1 cellular context compared by ENCODE assay signal in the genomic region with DNA sequence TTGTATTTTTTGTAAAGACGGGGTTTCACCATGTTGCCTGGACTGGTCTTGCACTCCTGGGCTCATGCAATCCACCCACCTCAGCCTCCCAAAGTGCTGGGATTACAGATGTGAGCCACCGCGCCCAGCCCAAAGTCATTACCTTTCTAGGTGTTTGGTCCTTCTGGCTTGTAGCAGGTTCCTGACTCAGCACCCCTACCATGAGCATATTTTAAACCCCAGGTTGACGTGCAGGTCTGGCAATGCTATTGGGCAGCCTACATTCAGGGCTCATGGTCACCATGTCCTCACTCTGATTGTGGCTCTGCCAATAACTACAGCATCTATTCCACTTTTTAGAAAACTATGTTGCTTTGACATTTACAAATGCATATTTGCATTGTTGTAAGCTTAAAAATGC.
TF ChIP-seq lines count a peak whose summit lies in the region.

No MANE protein-coding gene starts in this region.

TF ChIP-seq in IMR-90, 13 proteins besides CTCF, POLR2A, EP300 and RAD21:
- no peak for TF ChIP-seq SMC3 (IDR thresholded peaks at IDR 0.05; ENCODE audit: low read depth, low read length)
- no peak for TF ChIP-seq CHD1 (IDR thresholded peaks at IDR 0.05; ENCODE audit: low read depth, low read length)
- TF ChIP-seq, protein P1, sequence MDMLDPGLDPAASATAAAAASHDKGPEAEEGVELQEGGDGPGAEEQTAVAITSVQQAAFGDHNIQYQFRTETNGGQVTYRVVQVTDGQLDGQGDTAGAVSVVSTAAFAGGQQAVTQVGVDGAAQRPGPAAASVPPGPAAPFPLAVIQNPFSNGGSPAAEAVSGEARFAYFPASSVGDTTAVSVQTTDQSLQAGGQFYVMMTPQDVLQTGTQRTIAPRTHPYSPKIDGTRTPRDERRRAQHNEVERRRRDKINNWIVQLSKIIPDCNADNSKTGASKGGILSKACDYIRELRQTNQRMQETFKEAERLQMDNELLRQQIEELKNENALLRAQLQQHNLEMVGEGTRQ (IDR thresholded peaks at IDR 0.05; ENCODE audit: low read depth, low read length) = no peak
